In the genomic region with DNA sequence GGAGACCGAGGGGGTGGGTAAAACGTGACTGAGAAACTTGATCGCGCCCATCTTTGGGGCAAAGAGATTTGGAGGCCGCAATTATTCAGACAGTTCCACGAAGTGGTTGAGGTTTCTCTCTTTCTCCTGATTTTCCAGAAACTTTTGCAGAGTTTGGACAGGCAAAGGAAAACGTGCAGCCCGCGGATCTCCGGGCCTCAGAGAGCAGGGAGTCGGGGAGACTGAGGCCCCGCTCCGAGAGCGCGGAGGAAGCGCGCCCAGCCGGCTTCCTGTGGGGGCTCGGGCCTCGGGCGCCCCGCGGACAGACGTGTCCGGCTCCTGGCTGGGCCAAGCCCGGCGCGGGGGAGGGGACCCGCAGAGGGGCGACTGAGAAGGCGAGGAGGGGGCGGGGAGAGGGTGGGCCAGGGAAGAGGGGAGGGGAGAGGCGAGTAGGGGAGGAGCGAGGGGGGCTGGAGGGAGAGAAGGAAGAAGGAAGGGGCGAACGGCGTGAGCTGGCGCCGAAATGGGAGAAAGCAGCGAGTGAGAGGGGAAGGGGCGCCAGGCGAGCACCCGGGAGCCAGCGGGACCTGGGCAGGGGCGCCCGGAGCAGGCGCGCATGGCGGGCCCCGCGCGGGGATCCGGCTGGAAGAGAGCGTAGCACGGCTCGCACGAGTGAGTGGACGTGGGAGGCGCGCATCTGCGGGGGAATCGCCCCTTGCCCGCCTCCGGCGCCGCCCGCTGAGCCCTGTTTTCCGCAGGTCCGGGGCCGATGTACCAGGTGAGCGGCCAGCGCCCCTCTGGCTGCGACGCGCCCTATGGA, we compare ENCODE assay signal across 8 cellular contexts. TPM values are rescaled to one million over a fixed set of nuclear protein-coding genes. Genes with fewer than 3 reads are reported as not detected.
DNase-seq lines count a peak whose midpoint lies in the region; ATAC-seq and TF ChIP-seq lines count a peak whose summit lies in the region.

A gene with protein sequence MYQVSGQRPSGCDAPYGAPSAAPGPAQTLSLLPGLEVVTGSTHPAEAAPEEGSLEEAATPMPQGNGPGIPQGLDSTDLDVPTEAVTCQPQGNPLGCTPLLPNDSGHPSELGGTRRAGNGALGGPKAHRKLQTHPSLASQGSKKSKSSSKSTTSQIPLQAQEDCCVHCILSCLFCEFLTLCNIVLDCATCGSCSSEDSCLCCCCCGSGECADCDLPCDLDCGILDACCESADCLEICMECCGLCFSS (plus strand): TSS at position 467 of the 799 bp plus-strand sequence. CDS start 282 bp downstream, at position 749.

- H3K4me3 Mint-ChIP-seq in central memory CD8-positive, alpha-beta T cell: peak within 1 kb of the TSS; percentile 59

- H3K27ac ChIP-seq in lower lobe of right lung: peak within 1 kb of the TSS; percentile 51
- peak within 1 kb of the TSS in 1 of 2 donors; percentile 17 for H3K27ac ChIP-seq in thoracic aorta

- H3K4me3 ChIP-seq in lower lobe of right lung (peak within 1 kb of the TSS; percentile 57), thoracic aorta (peak within 1 kb of the TSS; percentile 66)

- peaks cover 7% of the 10 kb centered on the region for H3K4me1 Mint-ChIP-seq in central memory CD8-positive, alpha-beta T cell

- TF ChIP-seq CTCF in lower lobe of right lung (IDR thresholded peaks at IDR 0.05) (no peak), thoracic aorta (IDR thresholded peaks at IDR 0.05) (no peak), GM13976 (IDR thresholded peaks at IDR 0.05; ENCODE audit: borderline replicate concordance, control extremely low read depth, extremely low read depth, insufficient read depth, missing control alignments) (no peak)

- intact Hi-C loops in lower lobe of right lung (cut with DNase I): no loop called here

- peaks cover 86% of the 10 kb centered on the region for H3K27me3 Mint-ChIP-seq in central memory CD8-positive, alpha-beta T cell

- peak; percentile 66 for DNase-seq in NCI-H82 (lab: John Stamatoyannopoulos, UW)
- DNase-seq in NCI-H82 treated with DMSO at 0.1 percent for 48 hours (lab: John Stamatoyannopoulos, UW; ENCODE audit: unreplicated experiment): no peak
- no peak for DNase-seq in central memory CD8-positive, alpha-beta T cell (ENCODE audit: low spot score in 2 of 2)
- DNase-seq in lower lobe of right lung: no peak
- DNase-seq in thoracic aorta (ENCODE audit: low spot score): no peak
- no peak for DNase-seq in activated effector memory CD4-positive, alpha-beta T cell treated with anti-CD3 and anti-CD28 coated beads, Interleukin-2, amount 50 U/mL, for 16 hours
- DNase-seq in GM13976 (ENCODE audit: low spot score): no peak
- DNase-seq in GM19238 (ENCODE audit: insufficient read length, low spot score): no peak

- H3K36me3 ChIP-seq in lower lobe of right lung: no peaks in the 10 kb centered on the region
- H3K36me3 ChIP-seq in thoracic aorta: no peaks in the 10 kb centered on the region

- H3K27ac Mint-ChIP-seq in central memory CD8-positive, alpha-beta T cell (ENCODE audit: low read depth): no peak within 1 kb of the TSS

- ATAC-seq in central memory CD8-positive, alpha-beta T cell (replicated peaks; ENCODE audit: extremely low read depth, poor library complexity, severe bottlenecking): no peak
- ATAC-seq in lower lobe of right lung: peak; percentile 5 to 23
- no peak for ATAC-seq in thoracic aorta (ENCODE audit: insufficient number of reproducible peaks, low FRiP score, low read depth)

- no peaks in the 10 kb centered on the region for H3K9me3 ChIP-seq in lower lobe of right lung
- no peaks in the 10 kb centered on the region for H3K9me3 ChIP-seq in thoracic aorta

- H3K4me1 ChIP-seq in lower lobe of right lung (peaks cover 30% of the 10 kb centered on the region), thoracic aorta (ENCODE audit: control insufficient read depth in 1 of 2, low read depth in 2 of 2) (peaks cover 12 to 26% of the 10 kb centered on the region in 2 donors)

- in situ Hi-C loops in GM13976 (cut with MboI; ENCODE audit: low sequenced_read_pairs, unreplicated experiment): no loop called here

- H3K27me3 ChIP-seq in lower lobe of right lung (ENCODE audit: low read depth) (peaks cover 28% of the 10 kb centered on the region), thoracic aorta (replicated peaks; ENCODE audit: insufficient read depth) (peaks cover 8% of the 10 kb centered on the region)

- no peaks in the 10 kb centered on the region for H3K9me3 Mint-ChIP-seq in central memory CD8-positive, alpha-beta T cell

- H3K36me3 Mint-ChIP-seq in central memory CD8-positive, alpha-beta T cell (ENCODE audit: insufficient read depth): peaks cover 2% of the 10 kb centered on the region

RNA-seq across cellular contexts. Expression of the gene that starts here (rescaled TPM):
- total RNA-seq in lower lobe of right lung: 10.6 TPM
- total RNA-seq in thoracic aorta: 10 to 100 TPM in 1 of 2 donors, 1 to 10 TPM in 1; 5.1 to 10.3 TPM

Comparison
In these comparisons a context has a peak if more than half of its experiments do, and no peak if none do; other contexts are left out.
1. ATAC-seq: peak in lower lobe of right lung (2 of 2); none in central memory CD8-positive, alpha-beta T cell (single experiment) and thoracic aorta (single experiment).